ENCODE assay signal across 10 cellular contexts in genomic region chr16:76947694-76948093, GRCh38.
"Had no signal": no experiment of that assay in that cellular context is flagged by ENCODE, and none has a peak within 500 bp of the region (broad histone marks: within the 10 kb centered on the region; RNA-seq: fewer than 3 reads in every experiment).

No MANE protein-coding gene starts in this region.

- H3K4me1 Mint-ChIP-seq: neural crest cell had no signal

- H3K4me3 Mint-ChIP-seq: activated CD4-positive, alpha-beta memory T cell treated with anti-CD3 and anti-CD28 coated beads for 36 hours; activated T-cell treated with anti-CD3 and anti-CD28 coated beads, Interleukin-2, amount 50 U/mL, for 72 hours; neural crest cell; T-helper 2 cell treated with Interferon-gamma antibody and Interleukin-4, amounts not matched to agents 5 μg/mL and 100 μg/mL, for 36 hours had no signal

- H3K36me3 ChIP-seq: ascending aorta, colonic mucosa, tibial artery had no signal

- H3K4me1 ChIP-seq: ascending aorta, colonic mucosa, tibial artery had no signal

- H3K4me3 ChIP-seq: ascending aorta, colonic mucosa, skin epidermis, tibial artery had no signal

- DNase-seq: activated CD4-positive, alpha-beta memory T cell treated with anti-CD3 and anti-CD28 coated beads for 36 hours; activated gamma-delta T cell treated with Interleukin-2 at 50 U/mL for 16 hours; activated T-cell treated with anti-CD3 and anti-CD28 coated beads, Interleukin-2, amount 50 U/mL, for 72 hours; colonic mucosa; effector CD4-positive, alpha-beta T cell; tibial artery had no signal

- H3K9me3 ChIP-seq: ascending aorta, colonic mucosa had no signal

- H3K27ac ChIP-seq: ascending aorta, colonic mucosa, skin epidermis, tibial artery had no signal

- H3K27ac Mint-ChIP-seq: activated CD4-positive, alpha-beta memory T cell treated with anti-CD3 and anti-CD28 coated beads for 36 hours; activated T-cell treated with anti-CD3 and anti-CD28 coated beads, Interleukin-2, amount 50 U/mL, for 72 hours; T-helper 2 cell treated with Interferon-gamma antibody and Interleukin-4, amounts not matched to agents 5 μg/mL and 100 μg/mL, for 36 hours had no signal

- H3K27me3 ChIP-seq: ascending aorta, colonic mucosa, tibial artery had no signal

- H3K36me3 Mint-ChIP-seq: activated CD4-positive, alpha-beta memory T cell treated with anti-CD3 and anti-CD28 coated beads for 36 hours had no signal
